Comparison of ENCODE assay signal across 9 cellular contexts in the genomic region with DNA sequence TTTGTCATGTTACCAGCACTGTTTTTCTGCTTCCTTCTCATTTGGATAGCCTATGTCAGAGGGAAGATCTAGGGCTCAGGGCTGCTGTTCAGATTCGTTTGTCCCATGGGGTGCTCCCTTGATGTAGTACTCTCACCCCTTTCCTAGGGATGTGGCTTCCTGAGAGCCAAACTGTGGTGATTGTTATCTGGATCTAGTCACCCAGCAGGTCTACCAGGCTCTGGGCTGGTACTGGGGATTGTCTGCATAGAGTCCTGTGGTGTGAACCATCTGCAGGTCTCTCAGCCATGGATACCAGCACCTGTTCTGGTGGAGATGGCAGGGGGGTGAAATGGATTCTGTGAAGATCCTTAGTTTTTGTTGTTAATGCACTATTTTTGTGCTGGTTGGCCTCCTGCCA. TPM values are rescaled to one million over a fixed set of nuclear protein-coding genes. Genes with fewer than 3 reads are reported as not detected.
"Had no signal": no experiment of that assay in that cellular context is flagged by ENCODE, and none has a peak within 500 bp of the region (broad histone marks: within the 10 kb centered on the region; RNA-seq: fewer than 3 reads in every experiment).

No MANE protein-coding gene starts in this region.

- DNase-seq: GOT3, H7, HCEC 1CT, IMR-90, KG1 had no signal

- H3K9ac ChIP-seq: GM23248 had no signal

- H3K4me3 ChIP-seq: GM23248, K562 had no signal

- H3K27ac ChIP-seq: GM23248 had no signal

RNA-seq across cellular contexts. Expression of gene SERPINA11, which starts 5.5 kb away (rescaled TPM):
- total RNA-seq: GM23248, H4, HT-29, IMR-90, K562 had no signal

RNA-seq across cellular contexts. Expression of gene SERPINA9, which starts 17.9 kb away (rescaled TPM):
- total RNA-seq: GM23248, H4, H7, HT-29, K562 had no signal

RNA-seq across cellular contexts. Expression of gene SERPINA12, which starts 51.2 kb away (rescaled TPM):
- total RNA-seq: GM23248, H4, H7, HT-29, IMR-90, K562 had no signal
